ENCODE assay signal across 8 cellular contexts in the genomic region with DNA sequence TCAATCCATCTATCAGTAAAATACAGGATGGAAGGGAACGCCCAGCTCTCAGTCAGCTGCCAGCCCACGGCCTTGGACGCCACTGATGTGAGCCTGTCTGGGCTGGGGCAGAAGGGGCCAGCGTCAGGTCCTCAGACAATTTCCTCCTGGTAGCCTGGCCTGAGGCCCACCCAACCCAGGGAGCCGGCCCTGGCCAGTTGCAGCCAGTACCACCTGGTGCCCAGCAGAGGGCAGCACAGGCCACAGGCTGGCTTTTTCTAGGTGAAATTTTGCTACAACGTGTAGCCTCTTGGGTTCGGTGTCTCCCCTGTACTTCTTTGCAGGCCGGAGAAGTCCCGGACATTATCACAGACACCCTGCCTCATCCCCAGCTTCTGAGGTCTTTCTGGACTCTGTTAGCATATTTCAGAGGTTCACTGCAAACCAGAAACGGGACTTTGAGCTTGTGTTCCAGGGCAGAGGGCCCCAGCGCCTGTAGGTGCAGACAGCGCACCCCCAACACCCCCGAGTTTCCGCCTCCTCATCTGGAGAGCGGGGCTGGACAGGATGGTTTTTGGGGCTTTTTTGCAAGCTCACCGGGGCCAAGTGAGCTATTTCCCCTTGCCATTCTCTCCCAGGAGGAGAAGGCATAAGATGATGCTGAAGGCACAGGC. TPM values are rescaled to one million over a fixed set of nuclear protein-coding genes. Genes with fewer than 3 reads are reported as not detected.
DNase-seq lines count a peak whose midpoint lies in the region; ATAC-seq and TF ChIP-seq lines count a peak whose summit lies in the region.

No MANE protein-coding gene starts in this region.

- 45 to 52% methylated on average over 9 to 10 of the region's 16 CpGs for WGBS in esophagus squamous epithelium, 2 donors

- no peak overlapping the region for H3K27ac Mint-ChIP-seq in naive B cell

- peak; percentile 82 to 98 (median 92) for TF ChIP-seq CTCF in esophagus squamous epithelium (IDR thresholded peaks at IDR 0.05)

- no peaks in the 10 kb centered on the region for H3K36me3 Mint-ChIP-seq in naive B cell

- H3K27ac ChIP-seq in esophagus squamous epithelium = no peak overlapping the region

- H3K36me3 ChIP-seq in esophagus squamous epithelium = no peaks in the 10 kb centered on the region

- H3K4me3 Mint-ChIP-seq in naive B cell = no peak overlapping the region

- H3K4me3 ChIP-seq in esophagus squamous epithelium = no peak overlapping the region

- ATAC-seq in HG02759 (IDR thresholded peaks at IDR 0.05; ENCODE audit: unreplicated experiment) (peak; percentile 88), naive B cell (ENCODE audit: low read depth in 2 of 2) (peak; percentile 37 to 45)

- peak; percentile 19 for DNase-seq in NCI-H2029 (lab: John Stamatoyannopoulos, UW)
- DNase-seq in NCI-H2029 treated with DMSO at 0.1 percent for 48 hours (lab: John Stamatoyannopoulos, UW) = no peak
- peak; percentile 6 for DNase-seq in NCI-H774 (lab: John Stamatoyannopoulos, UW)
- peak; percentile 44 for DNase-seq in activated T-cell treated with anti-CD3 and anti-CD28 coated beads for 1 hour (ENCODE audit: low read depth)
- DNase-seq in esophagus squamous epithelium (lab: John Stamatoyannopoulos, UW) = no peak
- DNase-seq in naive B cell = peak; percentile 17
- DNase-seq in stimulated activated naive CD4-positive, alpha-beta T cell (lab: John Stamatoyannopoulos, UW) = peak in 5 of 6 experiments; percentile 7 to 49 (median 32)

- no peaks in the 10 kb centered on the region for H3K4me1 Mint-ChIP-seq in naive B cell

- H3K9me3 Mint-ChIP-seq in naive B cell = peaks cover 0 to 2% (median 0%) of the 10 kb centered on the region in 7 donors

- H3K9me3 ChIP-seq in esophagus squamous epithelium = no peaks in the 10 kb centered on the region

- intact Hi-C loops in esophagus squamous epithelium (cut with DNase I) = loop anchor here (5.0 kb wide), 1 partner anchor 192 kb away; no protein-coding TSS in a partner anchor

- no peak for TF ChIP-seq POLR2A in esophagus squamous epithelium (IDR thresholded peaks at IDR 0.05)

- H3K27me3 Mint-ChIP-seq in naive B cell = peaks cover 0 to 20% (median 11%) of the 10 kb centered on the region in 3 donors

- no peaks in the 10 kb centered on the region for H3K4me1 ChIP-seq in esophagus squamous epithelium

- peaks cover 0 to 26% (median 0%) of the 10 kb centered on the region in 4 donors for H3K27me3 ChIP-seq in esophagus squamous epithelium

RNA-seq across cellular contexts. Expression of a gene that starts 45.9 kb away (rescaled TPM):
- total RNA-seq in esophagus squamous epithelium = 1 to 10 TPM in 3 of 4 donors, under 1 TPM in 1; 0.38 to 9.3 (median 2.4) TPM
- polyA plus RNA-seq in naive B cell (ENCODE audit: low read depth in 6 of 6) = not detected

Comparison
In these comparisons a context has a peak if more than half of its experiments do, and no peak if none do; other contexts are left out.
1. DNase-seq: peak in NCI-H2029 (single experiment), NCI-H774 (single experiment), activated T-cell treated with anti-CD3 and anti-CD28 coated beads for 1 hour (single experiment), naive B cell (single experiment) and stimulated activated naive CD4-positive, alpha-beta T cell (5 of 6); none in NCI-H2029 treated with DMSO at 0.1 percent for 48 hours (single experiment) and esophagus squamous epithelium (single experiment).